Comparison of ENCODE assay signal across 27 cellular contexts in genomic region chr1:68970571-68970970, GRCh38.
"Had no signal": no experiment of that assay in that cellular context is flagged by ENCODE, and none has a peak within 500 bp of the region (broad histone marks: within the 10 kb centered on the region; RNA-seq: fewer than 3 reads in every experiment).

No MANE protein-coding gene starts in this region.

- H2AFZ ChIP-seq: parathyroid adenoma had no signal

- DNase-seq: naive thymus-derived CD4-positive, alpha-beta T cell; natural killer cell; nephron progenitor cell; occipital lobe; ovary; posterior cingulate gyrus; psoas muscle; right cardiac atrium; right lobe of liver; sigmoid colon; small intestine; stimulated activated CD4-positive, alpha-beta T cell treated with anti-CD3 and anti-CD28 coated beads, Interleukin-15, amount 100 ng/mL, for 24 hours; stimulated activated CD4-positive, alpha-beta T cell treated with anti-CD3 and anti-CD28 coated beads, Interleukin-2, amount 100 ng/mL, for 24 hours; stimulated activated CD4-positive, alpha-beta T cell treated with anti-CD3 and anti-CD28 coated beads, Interleukin-2, amount 100 ng/mL, for 48 hours; stimulated activated CD4-positive, alpha-beta T cell treated with anti-CD3 and anti-CD28 coated beads, Interleukin-4, amount 100 ng/mL, for 24 hours; stimulated activated naive B cell treated with anti-CD40 and anti-IgM and Interleukin-4, amounts not matched to agents 10 μg/mL and 1 μg/mL and 100 μg/mL, for 72 hours; stimulated activated naive CD4-positive, alpha-beta T cell treated with Interleukin-2 at 50 U/mL for 16 hours; stimulated activated naive CD8-positive, alpha-beta T cell treated with anti-CD3 and anti-CD28 coated beads, Interleukin-15, amount 100 ng/mL, for 72 hours; substantia nigra; testis; trophoblast cell; upper lobe of left lung had no signal

- H3K36me3 ChIP-seq: ovary, right lobe of liver, sigmoid colon, suprapubic skin, tibial nerve, upper lobe of left lung, vagina had no signal

- ATAC-seq: naive thymus-derived CD4-positive, alpha-beta T cell; natural killer cell; psoas muscle; right cardiac atrium; right lobe of liver; stimulated activated effector memory CD8-positive, alpha-beta T cell treated with anti-CD3 and anti-CD28 coated beads, Interleukin-12 subunit alpha, Interleukin-12 subunit beta, amount 100 ng/mL, for 72 hours; stimulated activated naive B cell treated with anti-CD40 and anti-IgM and Interleukin-4, amounts not matched to agents 10 μg/mL and 1 μg/mL and 100 μg/mL, for 72 hours; stimulated activated naive CD8-positive, alpha-beta T cell treated with anti-CD3 and anti-CD28 coated beads, Interleukin-15, amount 100 ng/mL, for 72 hours had no signal

- H3K79me2 ChIP-seq: parathyroid adenoma had no signal

- H3K9ac ChIP-seq: parathyroid adenoma had no signal

- H3K27me3 ChIP-seq: ovary, right lobe of liver, sigmoid colon, suprapubic skin, testis, tibial nerve, upper lobe of left lung, vagina had no signal

- H3K4me1 ChIP-seq: parathyroid adenoma, psoas muscle, right lobe of liver, upper lobe of left lung, vagina had no signal

- H3K9me3 ChIP-seq: ovary, psoas muscle, right lobe of liver, sigmoid colon, suprapubic skin, testis, tibial nerve, upper lobe of left lung, vagina had no signal

- H3K27ac ChIP-seq: ovary, parathyroid adenoma, psoas muscle, right lobe of liver, sigmoid colon, suprapubic skin, testis, tibial nerve, upper lobe of left lung, vagina had no signal

- H3K4me3 ChIP-seq: ovary, psoas muscle, right lobe of liver, sigmoid colon, suprapubic skin, testis, tibial nerve, upper lobe of left lung, vagina had no signal
